29 cellular contexts compared by ENCODE assay signal in the genomic region with DNA sequence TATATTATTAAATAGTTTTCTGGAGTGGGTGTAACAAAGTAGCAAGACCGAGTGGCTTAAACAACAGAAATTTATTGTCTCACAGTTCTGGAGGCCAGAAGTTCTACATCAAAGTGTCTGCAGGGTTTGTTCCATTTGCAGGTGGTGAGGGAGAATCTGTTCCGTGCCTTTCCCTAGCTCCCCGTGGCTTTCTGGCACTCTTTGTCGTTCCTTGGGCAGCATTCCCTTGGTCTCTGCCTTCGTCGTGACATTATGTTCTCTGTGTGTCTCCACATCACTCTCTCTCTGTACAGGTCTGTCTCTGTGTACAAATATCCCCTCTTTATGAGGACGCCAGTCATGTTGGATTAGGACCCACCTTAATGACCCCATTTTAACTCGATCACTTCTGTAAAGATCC. TPM values are rescaled to one million over a fixed set of nuclear protein-coding genes. Genes with fewer than 3 reads are reported as not detected.
DNase-seq lines count a peak whose midpoint lies in the region; ATAC-seq and TF ChIP-seq lines count a peak whose summit lies in the region.
"Had no signal": no experiment of that assay in that cellular context is flagged by ENCODE, and none has a peak within 500 bp of the region (broad histone marks: within the 10 kb centered on the region; RNA-seq: fewer than 3 reads in every experiment).

No MANE protein-coding gene starts in this region.

- H3K36me3 ChIP-seq in BLaER1 (peaks cover 44% of the 10 kb centered on the region), fibroblast of lung (ENCODE audit: control insufficient read depth, insufficient read depth, low read length) (no peaks in the 10 kb centered on the region), skeletal muscle satellite cell (ENCODE audit: insufficient read depth, low read length) (peaks cover under 1% of the 10 kb centered on the region)
- H3K36me3 ChIP-seq: heart left ventricle, left ventricle myocardium inferior, MG63, prostate gland, uterus had no signal

- ATAC-seq in HG02840 (IDR thresholded peaks at IDR 0.05; ENCODE audit: low FRiP score, unreplicated experiment), result no peak
- ATAC-seq: Panc1; stimulated activated memory B cell treated with anti-CD40 and anti-IgM and Interleukin-4, amounts not matched to agents 10 μg/mL and 1 μg/mL and 100 μg/mL, for 72 hours had no signal

- H4K20me1 ChIP-seq in BLaER1, result peaks cover 31% of the 10 kb centered on the region
- H4K20me1 ChIP-seq in fibroblast of lung (ENCODE audit: control insufficient read depth, extremely low read depth, insufficient read depth, low read length), result no peaks in the 10 kb centered on the region

- H3K9ac ChIP-seq in BLaER1, result no peak overlapping the region
- no peak overlapping the region for H3K9ac ChIP-seq in fibroblast of lung (ENCODE audit: insufficient read depth, low read length)
- H3K9ac ChIP-seq in skeletal muscle satellite cell (ENCODE audit: low read depth, low read length), result no peak overlapping the region

- H2AFZ ChIP-seq in fibroblast of lung (ENCODE audit: low read length), result no peak overlapping the region

- H3K79me2 ChIP-seq in fibroblast of lung (ENCODE audit: control insufficient read depth, insufficient read depth, low read length), result no peaks in the 10 kb centered on the region

- H3K27ac ChIP-seq in BLaER1, result no peak overlapping the region
- H3K27ac ChIP-seq in angular gyrus (ENCODE audit: low read depth, low read length), result peak overlapping the region; percentile 59
- H3K27ac ChIP-seq in fibroblast of lung (ENCODE audit: insufficient read depth, low read length), result no peak overlapping the region

- H3K27me3 ChIP-seq in BLaER1 (no peaks in the 10 kb centered on the region), fibroblast of lung (ENCODE audit: control insufficient read depth, insufficient read depth, low read length) (no peaks in the 10 kb centered on the region), skeletal muscle satellite cell (ENCODE audit: control insufficient read depth, insufficient read depth, low read length) (no peaks in the 10 kb centered on the region)
- H3K27me3 ChIP-seq: heart left ventricle, MG63, uterus had no signal

- H3K4me1 ChIP-seq in BLaER1, result peaks cover 19% of the 10 kb centered on the region
- H3K4me1 ChIP-seq in fibroblast of lung (ENCODE audit: control insufficient read depth, extremely low read depth, insufficient read depth, low read length), result peaks cover 9% of the 10 kb centered on the region
- H3K4me1 ChIP-seq in skeletal muscle satellite cell (ENCODE audit: control insufficient read depth, insufficient read depth, low read length), result peaks cover 38% of the 10 kb centered on the region
- H3K4me1 ChIP-seq: prostate gland, uterus had no signal

- DNase-seq in fibroblast of lung (ENCODE audit: low read depth in 2 of 2) (no peak), SHP77 treated with DMSO at 0.1 percent for 48 hours (lab: John Stamatoyannopoulos, UW) (no peak), NCI-H774 (lab: John Stamatoyannopoulos, UW) (no peak)
- no peak for DNase-seq in activated CD4-positive, CD25-positive, alpha-beta regulatory T cell (lab: John Stamatoyannopoulos, UW)
- DNase-seq: activated CD4-positive, alpha-beta T cell treated with anti-CD3 and anti-CD28 coated beads, Interleukin-2, amount 10 ng/mL, durations not matched to agents 24 days and 14 days; activated CD8-positive, alpha-beta memory T cell treated with anti-CD3 and anti-CD28 coated beads for 24 hours; CD4-positive, alpha-beta memory T cell; endodermal cell; foreskin fibroblast; GOT3; heart left ventricle; KBM-7; left ventricle myocardium inferior; mesendoderm; NCI-H1105; NCI-H2029; NCI-H226; NCI-H69; SIG-M5; SW 1271 had no signal

- H3K4me3 ChIP-seq in BLaER1 (no peak overlapping the region), fibroblast of lung (replicated peaks in 1 of 4; ENCODE audit: control extremely low read depth in 1 of 4, insufficient read depth in 1 of 4, low read depth in 3 of 4, low read length in 4 of 4) (no peak overlapping the region), skeletal muscle satellite cell (ENCODE audit: low read length) (peak overlapping the region; percentile 30)
- H3K4me3 ChIP-seq: heart left ventricle, left ventricle myocardium inferior, MG63, prostate gland, uterus had no signal

- H3K9me3 ChIP-seq in BLaER1, result peaks cover 52% of the 10 kb centered on the region
- no peaks in the 10 kb centered on the region for H3K9me3 ChIP-seq in fibroblast of lung (ENCODE audit: control insufficient read depth, insufficient read depth, low read depth, low read length)
- no peaks in the 10 kb centered on the region for H3K9me3 ChIP-seq in skeletal muscle satellite cell (replicated peaks; ENCODE audit: low read length)
- H3K9me3 ChIP-seq: heart left ventricle, left ventricle myocardium inferior, MG63, prostate gland, uterus had no signal

- H3K4me2 ChIP-seq in BLaER1 (0 out of 2 replicates have a peak overlapping the region, but pooled peaks have one; percentile 56), fibroblast of lung (ENCODE audit: extremely low read depth, insufficient read depth, low read length) (peak overlapping the region; percentile 68), skeletal muscle satellite cell (ENCODE audit: low read length) (peak overlapping the region; percentile 69)

- no peak for TF ChIP-seq CTCF in fibroblast of lung (conservative IDR thresholded peaks at IDR 0.05 in 1 of 2, IDR thresholded peaks at IDR 0.05 in 1 of 2; ENCODE audit: low read depth in 1 of 2, low read length in 2 of 2)

RNA-seq across cellular contexts. Expression of gene LDLRAD3, which starts 38.2 kb away (rescaled TPM):
- 3.8 and 4.9 TPM in 2 replicates for total RNA-seq in fibroblast of lung
- polyA plus RNA-seq in fibroblast of lung, result 5.6 and 7.8 TPM in 2 replicates
- 4.9 and 8.8 TPM in 2 replicates for polyA plus RNA-seq in fibroblast of lung (2012)
- polyA minus RNA-seq in fibroblast of lung (ENCODE audit: low replicate concordance), result 8.6 and 20.4 TPM in 2 replicates
- total RNA-seq in skeletal muscle satellite cell (2012; rRNA removed), result 9.9 and 12.2 TPM in 2 replicates
- total RNA-seq: CD4-positive, alpha-beta memory T cell had no signal
- polyA plus RNA-seq: CD4-positive, alpha-beta memory T cell had no signal
